In genomic region chr3:189737071-189737470, GRCh38 we compare ENCODE assay signal across 36 cellular contexts.
"Had no signal": no experiment of that assay in that cellular context is flagged by ENCODE, and none has a peak within 500 bp of the region (broad histone marks: within the 10 kb centered on the region; RNA-seq: fewer than 3 reads in every experiment).

No MANE protein-coding gene starts in this region.

- H3K4me3 Mint-ChIP-seq: activated B cell treated with CpG ODN at 0.5 μM for 24 hours; activated CD8-positive, alpha-beta T cell treated with anti-CD3 and anti-CD28 coated beads for 36 hours; activated naive CD4-positive, alpha-beta T cell treated with anti-CD3 and anti-CD28 coated beads for 36 hours; activated naive CD4-positive, alpha-beta T cell treated with anti-CD3 and anti-CD28 coated beads, Interleukin-2, amount 50 U/mL, for 24 hours; activated naive CD8-positive, alpha-beta T cell treated with anti-CD3 and anti-CD28 coated beads for 36 hours; activated naive CD8-positive, alpha-beta T cell treated with anti-CD3 and anti-CD28 coated beads, Interleukin-2, amount 50 U/mL, for 24 hours; activated T-cell treated with anti-CD3 and anti-CD28 coated beads, Interleukin-2, amount 50 U/mL, for 4 hours; activated T-helper 17 cell treated with anti-CD3 and anti-CD28 coated beads, Interleukin-2, amount 50 U/mL, for 72 hours; brain; central memory CD8-positive, alpha-beta T cell; dendritic cell treated with granulocyte-macrophage colony-stimulating factor and Interleukin-4, amounts not matched to agents 40 ng/mL and 50 ng/mL, for 4 days; endodermal cell; T-helper 17 cell; T-helper 2 cell treated with Interferon-gamma antibody and Interleukin-4, amounts not matched to agents 5 μg/mL and 100 μg/mL, for 36 hours had no signal

- H3K4me1 Mint-ChIP-seq: activated B cell treated with CpG ODN at 0.5 μM for 24 hours; activated naive CD4-positive, alpha-beta T cell treated with anti-CD3 and anti-CD28 coated beads, Interleukin-2, amount 50 U/mL, for 24 hours; activated naive CD8-positive, alpha-beta T cell treated with anti-CD3 and anti-CD28 coated beads for 36 hours; activated T-helper 17 cell treated with anti-CD3 and anti-CD28 coated beads, Interleukin-2, amount 50 U/mL, for 72 hours; brain; central memory CD8-positive, alpha-beta T cell; endodermal cell; T-helper 17 cell had no signal

- H3K4me1 ChIP-seq: adrenal gland, foreskin keratinocyte, gastrocnemius medialis, heart left ventricle had no signal

- H3K27ac Mint-ChIP-seq: activated B cell treated with CpG ODN at 0.5 μM for 24 hours; activated CD8-positive, alpha-beta T cell treated with anti-CD3 and anti-CD28 coated beads for 36 hours; activated naive CD4-positive, alpha-beta T cell treated with anti-CD3 and anti-CD28 coated beads for 36 hours; activated naive CD4-positive, alpha-beta T cell treated with anti-CD3 and anti-CD28 coated beads, Interleukin-2, amount 50 U/mL, for 24 hours; activated naive CD8-positive, alpha-beta T cell treated with anti-CD3 and anti-CD28 coated beads for 36 hours; activated naive CD8-positive, alpha-beta T cell treated with anti-CD3 and anti-CD28 coated beads, Interleukin-2, amount 50 U/mL, for 24 hours; activated T-helper 17 cell treated with anti-CD3 and anti-CD28 coated beads, Interleukin-2, amount 50 U/mL, for 72 hours; brain; dendritic cell treated with granulocyte-macrophage colony-stimulating factor and Interleukin-4, amounts not matched to agents 40 ng/mL and 50 ng/mL, for 4 days; endodermal cell; T-helper 17 cell; T-helper 2 cell treated with Interferon-gamma antibody and Interleukin-4, amounts not matched to agents 5 μg/mL and 100 μg/mL, for 36 hours had no signal

- FAIRE-seq: bronchial epithelial cell had no signal

- H3K36me3 ChIP-seq: adrenal gland, heart left ventricle, WERI-Rb-1 had no signal

- DNase-seq: activated B cell treated with CpG ODN at 0.5 μM for 24 hours; activated CD4-positive, alpha-beta T cell treated with anti-CD3 and anti-CD28 coated beads for 48 hours; activated CD4-positive, alpha-beta T cell treated with anti-CD3 and anti-CD28 coated beads, Interleukin-2, amount 50 U/mL, for 1 hour; activated CD4-positive, alpha-beta T cell treated with anti-CD3 and anti-CD28 coated beads, Interleukin-2, amount 50 U/mL, for 48 hours; activated CD8-positive, alpha-beta memory T cell treated with anti-CD3 and anti-CD28 coated beads for 24 hours; activated CD8-positive, alpha-beta T cell treated with anti-CD3 and anti-CD28 coated beads for 36 hours; activated effector memory CD4-positive, alpha-beta T cell treated with Interleukin-2 at 50 U/mL for 16 hours; activated gamma-delta T cell treated with Interleukin-2 at 50 U/mL for 16 hours; activated naive CD4-positive, alpha-beta T cell treated with anti-CD3 and anti-CD28 coated beads for 36 hours; activated naive CD8-positive, alpha-beta T cell treated with anti-CD3 and anti-CD28 coated beads for 36 hours; activated naive CD8-positive, alpha-beta T cell treated with anti-CD3 and anti-CD28 coated beads, Interleukin-2, amount 50 U/mL, for 24 hours; activated T-cell treated with anti-CD3 and anti-CD28 coated beads, Interleukin-2, amount 50 U/mL, for 4 hours; adrenal gland; amygdala; aorta; dorsolateral prefrontal cortex; effector memory CD4-positive, alpha-beta T cell; endodermal cell; foreskin keratinocyte; gastrocnemius medialis; glutamatergic neuron; heart left ventricle; T-helper 1 cell; T-helper 17 cell; T1000; WERI-Rb-1 had no signal

- H3K4me3 ChIP-seq: adrenal gland, coronary artery, dorsolateral prefrontal cortex, gastrocnemius medialis, heart left ventricle had no signal

- H3K9me3 Mint-ChIP-seq: activated B cell treated with CpG ODN at 0.5 μM for 24 hours; activated CD8-positive, alpha-beta T cell treated with anti-CD3 and anti-CD28 coated beads for 36 hours; activated naive CD4-positive, alpha-beta T cell treated with anti-CD3 and anti-CD28 coated beads for 36 hours; activated naive CD4-positive, alpha-beta T cell treated with anti-CD3 and anti-CD28 coated beads, Interleukin-2, amount 50 U/mL, for 24 hours; activated T-cell treated with anti-CD3 and anti-CD28 coated beads, Interleukin-2, amount 50 U/mL, for 4 hours; dendritic cell treated with granulocyte-macrophage colony-stimulating factor and Interleukin-4, amounts not matched to agents 40 ng/mL and 50 ng/mL, for 4 days; endodermal cell had no signal

- ATAC-seq: activated CD4-positive, CD25-positive, alpha-beta regulatory T cell treated with anti-CD3 and anti-CD28 coated beads, Interleukin-2, amount 50 U/mL, for 24 hours; activated CD8-positive, alpha-beta T cell treated with anti-CD3 and anti-CD28 coated beads for 36 hours; activated naive CD8-positive, alpha-beta T cell treated with anti-CD3 and anti-CD28 coated beads, Interleukin-2, amount 50 U/mL, for 24 hours; activated T-cell treated with anti-CD3 and anti-CD28 coated beads, Interleukin-2, amount 50 U/mL, for 4 hours; activated T-helper 17 cell treated with anti-CD3 and anti-CD28 coated beads, Interleukin-2, amount 50 U/mL, for 72 hours; foreskin keratinocyte; gastrocnemius medialis; heart left ventricle; T-helper 17 cell had no signal

- H3K36me3 Mint-ChIP-seq: activated naive CD4-positive, alpha-beta T cell treated with anti-CD3 and anti-CD28 coated beads, Interleukin-2, amount 50 U/mL, for 24 hours; activated naive CD8-positive, alpha-beta T cell treated with anti-CD3 and anti-CD28 coated beads for 36 hours; brain had no signal

- H3K27ac ChIP-seq: adrenal gland, coronary artery, dorsolateral prefrontal cortex, epithelial cell of prostate, foreskin keratinocyte, gastrocnemius medialis, heart left ventricle, WERI-Rb-1 had no signal

- H3K27me3 ChIP-seq: adrenal gland, foreskin keratinocyte, gastrocnemius medialis, heart left ventricle had no signal

- H3K9me3 ChIP-seq: adrenal gland, gastrocnemius medialis, heart left ventricle had no signal

- H3K27me3 Mint-ChIP-seq: activated B cell treated with CpG ODN at 0.5 μM for 24 hours; activated CD8-positive, alpha-beta T cell treated with anti-CD3 and anti-CD28 coated beads for 36 hours; activated naive CD8-positive, alpha-beta T cell treated with anti-CD3 and anti-CD28 coated beads for 36 hours; brain; dendritic cell treated with granulocyte-macrophage colony-stimulating factor and Interleukin-4, amounts not matched to agents 40 ng/mL and 50 ng/mL, for 4 days had no signal
